22 cellular contexts compared by ENCODE assay signal in genomic region chr20:64137598-64138031, GRCh38. TPM values are rescaled to one million over a fixed set of nuclear protein-coding genes. Genes with fewer than 3 reads are reported as not detected.
DNase-seq lines count a peak whose midpoint lies in the region; ATAC-seq, FAIRE-seq and TF ChIP-seq lines count a peak whose summit lies in the region.
"Had no signal": no experiment of that assay in that cellular context is flagged by ENCODE, and none has a peak within 500 bp of the region (broad histone marks: within the 10 kb centered on the region; RNA-seq: fewer than 3 reads in every experiment).

No MANE protein-coding gene starts in this region.

- no peak overlapping the region for H3K4me3 Mint-ChIP-seq in activated T-cell treated with anti-CD3 and anti-CD28 coated beads, Interleukin-2, amount 50 U/mL, for 4 hours
- H3K4me3 Mint-ChIP-seq in Calu3 (ENCODE audit: low read depth, unreplicated experiment), result no peak overlapping the region
- H3K4me3 Mint-ChIP-seq: CD4-positive, alpha-beta memory T cell; GM23338 had no signal

- H4K8ac ChIP-seq in neuronal stem cell (ENCODE audit: low read depth, low read length), result no peak overlapping the region

- H3K4me1 ChIP-seq in kidney (ENCODE audit: control insufficient read depth in 1 of 2, insufficient read depth in 1 of 2, low read depth in 1 of 2, low read length in 2 of 2) (no peaks in the 10 kb centered on the region), neuronal stem cell (ENCODE audit: control insufficient read depth in 2 of 2, insufficient read depth in 1 of 2, low read depth in 1 of 2, low read length in 2 of 2) (peaks cover 9 to 17% of the 10 kb centered on the region in 2 donors)

- H3K14ac ChIP-seq in neuronal stem cell (ENCODE audit: low read length), result no peak overlapping the region

- no peak for FAIRE-seq in kidney (lab: Jason Lieb, UNC)
- FAIRE-seq: G401.6, GM12878 had no signal

- intact Hi-C loops in kidney (cut with DNase I) (no loop called here), Calu3 (cut with micrococcal nuclease; ENCODE audit: unreplicated experiment) (no loop called here)

- no peaks in the 10 kb centered on the region for H3K79me1 ChIP-seq in neuronal stem cell (ENCODE audit: low read depth, low read length)

- no TSS peak for BruUV-seq in Calu3 (replicated peaks; lab: Mats Ljungman, UMichigan)

- no peak overlapping the region for H2BK12ac ChIP-seq in neuronal stem cell (ENCODE audit: low read length)

- WGBS in neuronal stem cell (ENCODE audit: extremely low coverage in 2 of 2, insufficient read length in 2 of 2, insufficient replicate concordance in 1 of 2), 2 donors, result no CpG with 5 or more reads among the region's 6 CpGs

- H2BK5ac ChIP-seq in neuronal stem cell (ENCODE audit: low read length), result no peak overlapping the region

- no peaks in the 10 kb centered on the region for H3K27me3 ChIP-seq in H7 (ENCODE audit: control insufficient read depth, insufficient read depth, low read length)
- no peaks in the 10 kb centered on the region for H3K27me3 ChIP-seq in neuronal stem cell (ENCODE audit: control insufficient read depth in 3 of 3, insufficient read depth in 3 of 3, low read depth in 1 of 3, low read length in 3 of 3)

- H2BK120ac ChIP-seq in neuronal stem cell (ENCODE audit: low read depth, low read length), result no peak overlapping the region

- ATAC-seq in activated T-cell treated with anti-CD3 and anti-CD28 coated beads, Interleukin-2, amount 50 U/mL, for 4 hours, result no peak
- ATAC-seq in HG03159 (IDR thresholded peaks at IDR 0.05; ENCODE audit: unreplicated experiment), result no peak
- ATAC-seq: GM12878, GM23338 had no signal

- H3K36me3 Mint-ChIP-seq in activated T-cell treated with anti-CD3 and anti-CD28 coated beads, Interleukin-2, amount 50 U/mL, for 4 hours (ENCODE audit: insufficient read depth), result no peaks in the 10 kb centered on the region
- H3K36me3 Mint-ChIP-seq in Calu3 (ENCODE audit: insufficient read depth, unreplicated experiment), result no peaks in the 10 kb centered on the region
- H3K36me3 Mint-ChIP-seq: CD4-positive, alpha-beta memory T cell had no signal

- H3K27ac ChIP-seq in kidney (ENCODE audit: low read depth in 2 of 2, low read length in 2 of 2), result no peak overlapping the region
- H3K27ac ChIP-seq in neuronal stem cell (replicated peaks; ENCODE audit: low read length), result no peak overlapping the region

- H3K36me3 ChIP-seq in H7 (replicated peaks; ENCODE audit: control insufficient read depth, insufficient read depth, low read length), result no peaks in the 10 kb centered on the region
- H3K36me3 ChIP-seq in kidney (ENCODE audit: control insufficient read depth in 1 of 2, insufficient read depth in 2 of 2, low read length in 2 of 2), result no peaks in the 10 kb centered on the region
- H3K36me3 ChIP-seq in neuronal stem cell (replicated peaks in 1 of 2; ENCODE audit: control insufficient read depth in 2 of 2, insufficient read depth in 2 of 2, low read length in 2 of 2), result no peaks in the 10 kb centered on the region

- no peak overlapping the region for H3K18ac ChIP-seq in neuronal stem cell (ENCODE audit: low read length)

- H3K27ac Mint-ChIP-seq in Calu3 (ENCODE audit: unreplicated experiment), result no peak overlapping the region
- H3K27ac Mint-ChIP-seq: CD4-positive, alpha-beta memory T cell; GM23338 had no signal

- peak; percentile 1 for DNase-seq in activated T-cell treated with anti-CD3 and anti-CD28 coated beads, Interleukin-2, amount 50 U/mL, for 4 hours
- no peak for DNase-seq in activated T-cell treated with anti-CD3 and anti-CD28 coated beads, Interleukin-2, amount 50 U/mL, for 48 hours
- peak; percentile 30 for DNase-seq in H7
- peak; percentile 32 for DNase-seq in kidney
- DNase-seq in neuronal stem cell (ENCODE audit: low spot score), result no peak
- DNase-seq in kidney glomerular epithelial cell (lab: John Stamatoyannopoulos, UW), result no peak
- no peak for DNase-seq in Calu3
- DNase-seq: CD4-positive, alpha-beta memory T cell; DND-41; KG1; NCI-H1436 treated with DMSO at 0.1 percent for 48 hours; NCI-H2029 treated with DMSO at 0.1 percent for 48 hours; NCI-H748 treated with DMSO at 0.1 percent for 48 hours; OCI-M1 had no signal

- no peak overlapping the region for H4K91ac ChIP-seq in neuronal stem cell (ENCODE audit: low read depth, low read length, poor library complexity)

- no peak overlapping the region for H3K4ac ChIP-seq in neuronal stem cell (ENCODE audit: low read length)

- H3K4me3 ChIP-seq in H7 (ENCODE audit: insufficient read depth, low read depth, low read length) (no peak overlapping the region), kidney (ENCODE audit: low read length in 2 of 2) (no peak overlapping the region), neuronal stem cell (ENCODE audit: low read length in 2 of 2) (no peak overlapping the region)
- H3K4me3 ChIP-seq: GM12878, GM23338 had no signal

- H3K4me2 ChIP-seq in neuronal stem cell (ENCODE audit: insufficient read depth, low read length, poor library complexity, severe bottlenecking), result no peak overlapping the region
- H3K4me2 ChIP-seq: GM23338 had no signal

- peak overlapping the region; percentile 9 for H3K23ac ChIP-seq in neuronal stem cell (ENCODE audit: low read depth, low read length, poor library complexity)

- H3K9me3 ChIP-seq in kidney (ENCODE audit: control insufficient read depth in 1 of 2, low read length in 2 of 2), result no peaks in the 10 kb centered on the region
- no peaks in the 10 kb centered on the region for H3K9me3 ChIP-seq in neuronal stem cell (replicated peaks in 1 of 2; ENCODE audit: control insufficient read depth in 2 of 2, insufficient read depth in 1 of 2, low read depth in 1 of 2, low read length in 2 of 2)

- no peaks in the 10 kb centered on the region for H3K4me1 Mint-ChIP-seq in activated T-cell treated with anti-CD3 and anti-CD28 coated beads, Interleukin-2, amount 50 U/mL, for 4 hours (ENCODE audit: low read depth)
- H3K4me1 Mint-ChIP-seq in Calu3 (ENCODE audit: low read depth, unreplicated experiment), result no peaks in the 10 kb centered on the region

- TF ChIP-seq CTCF in kidney (IDR thresholded peaks at IDR 0.05; ENCODE audit: borderline replicate concordance, extremely low read depth, insufficient read depth) (no peak), Calu3 (IDR thresholded peaks at IDR 0.05; ENCODE audit: unreplicated experiment) (no peak)

- H3K9me3 Mint-ChIP-seq in activated T-cell treated with anti-CD3 and anti-CD28 coated beads, Interleukin-2, amount 50 U/mL, for 4 hours, result no peaks in the 10 kb centered on the region
- H3K9me3 Mint-ChIP-seq in Calu3 (ENCODE audit: low read depth, unreplicated experiment), result no peaks in the 10 kb centered on the region
- H3K9me3 Mint-ChIP-seq: GM23338 had no signal

- H3K9ac ChIP-seq in kidney (ENCODE audit: low read length in 2 of 2), result no peak overlapping the region
- no peak overlapping the region for H3K9ac ChIP-seq in neuronal stem cell (ENCODE audit: low read depth, low read length, poor library complexity)

- no peak overlapping the region for H2AFZ ChIP-seq in neuronal stem cell (ENCODE audit: low read length)
- H2AFZ ChIP-seq: GM23338 had no signal

- H2BK15ac ChIP-seq in neuronal stem cell (ENCODE audit: low read length), result peak overlapping the region; percentile 28

- peak overlapping the region; percentile 73 for H2AK5ac ChIP-seq in neuronal stem cell (ENCODE audit: low read depth, low read length)

- CTCF ChIA-PET in Calu3 (lab: Charles Lee), result no interaction called here

- H3K27me3 Mint-ChIP-seq in activated T-cell treated with anti-CD3 and anti-CD28 coated beads, Interleukin-2, amount 50 U/mL, for 4 hours (ENCODE audit: low read depth), result peaks cover 6% of the 10 kb centered on the region
- H3K27me3 Mint-ChIP-seq in Calu3 (ENCODE audit: unreplicated experiment), result peaks cover 55% of the 10 kb centered on the region

RNA-seq across cellular contexts. Expression of gene MYT1, which starts 26.6 kb away (rescaled TPM):
- not detected for total RNA-seq in activated T-cell treated with anti-CD3 and anti-CD28 coated beads, Interleukin-2, amount 50 U/mL, for 4 hours
- 0.69 and 2.1 TPM in 2 replicates for total RNA-seq in H7 (2014; rRNA removed; shearing (Covaris generic))
- not detected for total RNA-seq in kidney
- not detected for polyA plus RNA-seq in kidney (ENCODE audit: insufficient read depth, low read depth, low replicate concordance)
- 3.1 TPM for polyA plus RNA-seq in neuronal stem cell (2013, experiment 1 of 2)
- 3.2 TPM for polyA plus RNA-seq in neuronal stem cell (2013, experiment 2 of 2)
- total RNA-seq in Calu3 (2022), result 0.45 TPM in 1 of 2 replicates, not detected in the other
- total RNA-seq: CD4-positive, alpha-beta memory T cell; GM12878; NCI-H460; RPMI7951 had no signal
- polyA plus RNA-seq: BJ; CD4-positive, alpha-beta memory T cell had no signal

RNA-seq across cellular contexts. Expression of gene NPBWR2, which starts 30.2 kb away (rescaled TPM):
- not detected for total RNA-seq in activated T-cell treated with anti-CD3 and anti-CD28 coated beads, Interleukin-2, amount 50 U/mL, for 4 hours
- not detected in 2 replicates for total RNA-seq in H7 (2014; rRNA removed; shearing (Covaris generic))
- not detected for total RNA-seq in kidney
- not detected for polyA plus RNA-seq in kidney (ENCODE audit: insufficient read depth, low read depth, low replicate concordance)
- polyA plus RNA-seq in neuronal stem cell (2013, experiment 1 of 2), result not detected
- not detected for polyA plus RNA-seq in neuronal stem cell (2013, experiment 2 of 2)
- total RNA-seq in Calu3 (2022), result not detected in 2 replicates
- total RNA-seq: A172; CD4-positive, alpha-beta memory T cell; GM12878; GM23338; NCI-H460; RPMI7951 had no signal
- polyA plus RNA-seq: BJ; CD4-positive, alpha-beta memory T cell; GM12878; GM23338 had no signal

RNA-seq across cellular contexts. Expression of gene LKAAEAR1, which starts 53.4 kb away (rescaled TPM):
- under 1 TPM; 0.30 to 0.47 (median 0.38) TPM for total RNA-seq in activated T-cell treated with anti-CD3 and anti-CD28 coated beads, Interleukin-2, amount 50 U/mL, for 4 hours
- 0.45 TPM in 1 of 2 replicates, not detected in the other for total RNA-seq in H7 (2014; rRNA removed; shearing (Covaris generic))
- total RNA-seq in kidney (0.31 TPM), Calu3 (2022) (not detected in 2 replicates)
- not detected for polyA plus RNA-seq in kidney (ENCODE audit: insufficient read depth, low read depth, low replicate concordance)
- 0.10 TPM for polyA plus RNA-seq in neuronal stem cell (2013, experiment 1 of 2)
- polyA plus RNA-seq in neuronal stem cell (2013, experiment 2 of 2), result 0.08 TPM
- total RNA-seq: A172, GM12878, GM23338, NCI-H460 had no signal
- polyA plus RNA-seq: BJ, GM12878 had no signal

RNA-seq across cellular contexts. Expression of gene OPRL1, which starts 57.7 kb away (rescaled TPM):
- total RNA-seq in activated T-cell treated with anti-CD3 and anti-CD28 coated beads, Interleukin-2, amount 50 U/mL, for 4 hours, result under 1 TPM in 2 of 3 donors, not detected in 1; 0.05 to 0.11 TPM
- 2.4 and 4.4 TPM in 2 replicates for total RNA-seq in H7 (2014; rRNA removed; shearing (Covaris generic))
- total RNA-seq in kidney (1.2 TPM), Calu3 (2022) (0.17 and 0.33 TPM in 2 replicates)
- 0.39 TPM for polyA plus RNA-seq in kidney (ENCODE audit: insufficient read depth, low read depth, low replicate concordance)
- 2.6 TPM for polyA plus RNA-seq in neuronal stem cell (2013, experiment 1 of 2)
- polyA plus RNA-seq in neuronal stem cell (2013, experiment 2 of 2), result 2.5 TPM

RNA-seq across cellular contexts. Expression of gene RGS19, which starts 58.3 kb away (rescaled TPM):
- total RNA-seq in activated T-cell treated with anti-CD3 and anti-CD28 coated beads, Interleukin-2, amount 50 U/mL, for 4 hours, result 10 to 100 TPM; 41.7 to 49.0 (median 47.0) TPM
- 24.3 and 27.0 TPM in 2 replicates for total RNA-seq in H7 (2014; rRNA removed; shearing (Covaris generic))
- total RNA-seq in kidney, result 20.2 TPM
- 6.8 TPM for polyA plus RNA-seq in kidney (ENCODE audit: insufficient read depth, low read depth, low replicate concordance)
- 7.9 TPM for polyA plus RNA-seq in neuronal stem cell (2013, experiment 1 of 2)
- 8.0 TPM for polyA plus RNA-seq in neuronal stem cell (2013, experiment 2 of 2)
- total RNA-seq in Calu3 (2022), result 17.2 and 17.8 TPM in 2 replicates

Comparison
In these comparisons a context has a peak if more than half of its experiments do, and no peak if none do; other contexts are left out.
1. DNase-seq: peak in activated T-cell treated with anti-CD3 and anti-CD28 coated beads, Interleukin-2, amount 50 U/mL, for 4 hours (single experiment), H7 (single experiment) and kidney (single experiment); none in activated T-cell treated with anti-CD3 and anti-CD28 coated beads, Interleukin-2, amount 50 U/mL, for 48 hours (0 of 2), neuronal stem cell (single experiment), kidney glomerular epithelial cell (single experiment) and Calu3 (single experiment).